9 cellular contexts compared by ENCODE assay signal in genomic region chr9:41086215-41086614, GRCh38. TPM values are rescaled to one million over a fixed set of nuclear protein-coding genes. Genes with fewer than 3 reads are reported as not detected.
A peak's percentile ranks its signal among the peaks of the same experiment; 100 is the strongest.
DNase-seq lines count a peak whose midpoint lies in the region; ATAC-seq and TF ChIP-seq lines count a peak whose summit lies in the region.
"Not testable (repeated sequence)": the region's sequence is repeated elsewhere in the genome, so short reads cannot be mapped to it uniquely, and the experiment has no call there.
"Had no signal": no experiment of that assay in that cellular context is flagged by ENCODE, and none has a peak within 500 bp of the region (broad histone marks: within the 10 kb centered on the region; RNA-seq: fewer than 3 reads in every experiment).

No MANE protein-coding gene starts in this region.

- intact Hi-C loops in OCI-LY7 (cut with micrococcal nuclease; ENCODE audit: unreplicated experiment): loop anchor here (10.0 kb wide), 1 partner anchor 91 kb away; no protein-coding TSS in a partner anchor

- not testable (repeated sequence) for H4K20me1 ChIP-seq in Karpas-422 (ENCODE audit: insufficient read depth, low read depth, low read length); OCI-LY7 (ENCODE audit: insufficient read depth, low read length)

- not testable (repeated sequence) for H3K27ac ChIP-seq in Karpas-422 (ENCODE audit: low read length); OCI-LY7 (ENCODE audit: low read depth, low read length, poor library complexity, severe bottlenecking)

- not testable (repeated sequence) for H3K79me2 ChIP-seq in Karpas-422 (ENCODE audit: low read length); OCI-LY7 (ENCODE audit: insufficient read depth, low read depth, low read length)

- not testable (repeated sequence) for H3K36me3 ChIP-seq in Karpas-422 (ENCODE audit: insufficient read depth, low read length); OCI-LY7 (ENCODE audit: insufficient read depth, low read length)

- POLR2A ChIA-PET in OCI-LY7 (lab: Charles Lee): not testable (repeated sequence)

- not testable (repeated sequence) for H3K4me2 ChIP-seq in Karpas-422 (ENCODE audit: low read depth, low read length, poor library complexity, severe bottlenecking)
- peak overlapping the region; percentile 29; the same call in 1 of the 2 replicates for H3K4me2 ChIP-seq in OCI-LY7 (ENCODE audit: low read length)

- not testable (repeated sequence) for H3K4me1 ChIP-seq in Karpas-422 (ENCODE audit: low read length); OCI-LY7 (ENCODE audit: insufficient read depth, low read length, poor library complexity, severe bottlenecking)

- H3K9ac ChIP-seq in Karpas-422 (ENCODE audit: low read length): not testable (repeated sequence)

- not testable (repeated sequence) for H3K4me3 ChIP-seq in Karpas-422 (ENCODE audit: low read length); OCI-LY7 (ENCODE audit: low read depth, low read length, poor library complexity, severe bottlenecking)

- H2AFZ ChIP-seq in Karpas-422 (ENCODE audit: low read length); OCI-LY7 (ENCODE audit: low read length): not testable (repeated sequence)

- H3K9me2 ChIP-seq in Karpas-422 (replicated peaks; ENCODE audit: insufficient read depth, low read length); OCI-LY7 (ENCODE audit: insufficient read depth, low read length): not testable (repeated sequence)

- BruUV-seq in OCI-LY7 (replicated peaks; lab: Mats Ljungman, UMichigan): not testable (repeated sequence)

- CTCF ChIA-PET in OCI-LY7 (lab: Charles Lee; ENCODE audit: unreplicated experiment): not testable (repeated sequence)

- TF ChIP-seq CTCF in OCI-LY7 (conservative IDR thresholded peaks at IDR 0.05; ENCODE audit: low read length): not testable (repeated sequence)

- DNase-seq in Karpas-422 (peak; percentile 38), OCI-LY7 (ENCODE audit: low spot score) (peak; percentile 5), medulla oblongata (ENCODE audit: extremely low spot score) (peak; percentile 62)

- ATAC-seq in GM18502 (IDR thresholded peaks at IDR 0.05; ENCODE audit: poor library complexity, unreplicated experiment) (peak; percentile 33), HG02623 (IDR thresholded peaks at IDR 0.05; ENCODE audit: unreplicated experiment) (peak; percentile 44), HG02885 (IDR thresholded peaks at IDR 0.05; ENCODE audit: poor library complexity, unreplicated experiment) (peak; percentile 60)

- not testable (repeated sequence) for H3K27me3 ChIP-seq in Karpas-422 (ENCODE audit: low read length)

- not testable (repeated sequence) for H3K9me3 ChIP-seq in Karpas-422 (ENCODE audit: low read length); OCI-LY7 (ENCODE audit: low read length)

RNA-seq across cellular contexts. Expression of gene FOXD4L6, which starts 42.3 kb away (rescaled TPM):
- total RNA-seq in Karpas-422 (2014; rRNA removed; shearing (Covaris generic); ENCODE audit: low replicate concordance): 0.30 and 1.5 TPM in 2 replicates
- total RNA-seq in OCI-LY7 (2014; rRNA removed; shearing (Covaris generic)): not detected in 2 replicates
- 0.29 TPM in 1 of 2 replicates, not detected in the other for total RNA-seq in OCI-LY7 (2022)
- total RNA-seq: A172; A673; CD4-positive, alpha-beta memory T cell had no signal

Comparison
In these comparisons a context has a peak if more than half of its experiments do, and no peak if none do; other contexts are left out.
1. DNase-seq: peak in every context shown above with its lines; median percentile 62 in medulla oblongata; 38 in Karpas-422; 5 in OCI-LY7.